In genomic region chr4:1463088-1463926, GRCh38 we compare ENCODE assay signal across 16 cellular contexts.
DNase-seq lines count a peak whose midpoint lies in the region; ATAC-seq, FAIRE-seq and TF ChIP-seq lines count a peak whose summit lies in the region.
"Had no signal": no experiment of that assay in that cellular context is flagged by ENCODE, and none has a peak within 500 bp of the region (broad histone marks: within the 10 kb centered on the region; RNA-seq: fewer than 3 reads in every experiment).

No MANE protein-coding gene starts in this region.

- no peak overlapping the region for H3K4me3 ChIP-seq in skeletal muscle cell (ENCODE audit: low read depth, low read length)
- H3K4me3 ChIP-seq: lung, prostate gland had no signal

- H3K27ac Mint-ChIP-seq in nephron progenitor cell: no peak overlapping the region
- H3K27ac Mint-ChIP-seq: activated CD8-positive, alpha-beta T cell treated with anti-CD3 and anti-CD28 coated beads, Interleukin-2, amount 10 ng/mL, durations not matched to agents 7 days and 5 days; activated naive CD4-positive, alpha-beta T cell treated with anti-CD3 and anti-CD28 coated beads, Interleukin-2, amount 50 U/mL, for 72 hours had no signal

- DNase-seq in GM04504 (ENCODE audit: low read depth): peak; percentile 5
- DNase-seq in amniotic epithelial cell (ENCODE audit: low read depth): peak; percentile 5
- DNase-seq in iPS-NIHi11 (ENCODE audit: low spot score): peak; percentile 35
- peak; percentile 17 for DNase-seq in skeletal muscle cell (ENCODE audit: low read depth)
- DNase-seq in nephron progenitor cell: no peak
- no peak for DNase-seq in urothelium cell line (ENCODE audit: low spot score)
- no peak for DNase-seq in effector CD8-positive, alpha-beta T cell (lab: John Stamatoyannopoulos, UW)
- DNase-seq: activated CD8-positive, alpha-beta T cell treated with anti-CD3 and anti-CD28 coated beads, Interleukin-2, amount 10 ng/mL, durations not matched to agents 7 days and 5 days; GOT3; NCI-H1105 treated with DMSO at 0.1 percent for 48 hours; NCI-H524 had no signal

- H3K4me1 Mint-ChIP-seq in nephron progenitor cell: peaks cover 25% of the 10 kb centered on the region

- peaks cover 52% of the 10 kb centered on the region for H3K27me3 Mint-ChIP-seq in nephron progenitor cell (ENCODE audit: low read depth, poor library complexity)

- H3K9me3 Mint-ChIP-seq in nephron progenitor cell: peaks cover 18% of the 10 kb centered on the region

- FAIRE-seq in urothelium cell line (lab: Jason Lieb, UNC): no peak
- FAIRE-seq: colon had no signal

- no peak overlapping the region for H3K4me3 Mint-ChIP-seq in nephron progenitor cell
- H3K4me3 Mint-ChIP-seq: activated CD8-positive, alpha-beta T cell treated with anti-CD3 and anti-CD28 coated beads, Interleukin-2, amount 10 ng/mL, durations not matched to agents 7 days and 5 days had no signal

- peaks cover 5% of the 10 kb centered on the region for H3K36me3 Mint-ChIP-seq in nephron progenitor cell (ENCODE audit: low read depth)
- H3K36me3 Mint-ChIP-seq: activated naive CD4-positive, alpha-beta T cell treated with anti-CD3 and anti-CD28 coated beads, Interleukin-2, amount 50 U/mL, for 72 hours had no signal

- no peak for TF ChIP-seq CTCF in nephron progenitor cell (IDR thresholded peaks at IDR 0.05)

- no peak for ATAC-seq in GM18861 (IDR thresholded peaks at IDR 0.05; ENCODE audit: unreplicated experiment)
- ATAC-seq: activated CD8-positive, alpha-beta T cell treated with anti-CD3 and anti-CD28 coated beads, Interleukin-2, amount 10 ng/mL, durations not matched to agents 7 days and 5 days; activated naive CD4-positive, alpha-beta T cell treated with anti-CD3 and anti-CD28 coated beads, Interleukin-2, amount 50 U/mL, for 72 hours had no signal

Comparison
In these comparisons a context has a peak if more than half of its experiments do, and no peak if none do; other contexts are left out.
1. DNase-seq: peak in GM04504 (single experiment), amniotic epithelial cell (single experiment), iPS-NIHi11 (single experiment) and skeletal muscle cell (single experiment); none in nephron progenitor cell (single experiment), urothelium cell line (single experiment) and effector CD8-positive, alpha-beta T cell (single experiment).